In the genomic region with DNA sequence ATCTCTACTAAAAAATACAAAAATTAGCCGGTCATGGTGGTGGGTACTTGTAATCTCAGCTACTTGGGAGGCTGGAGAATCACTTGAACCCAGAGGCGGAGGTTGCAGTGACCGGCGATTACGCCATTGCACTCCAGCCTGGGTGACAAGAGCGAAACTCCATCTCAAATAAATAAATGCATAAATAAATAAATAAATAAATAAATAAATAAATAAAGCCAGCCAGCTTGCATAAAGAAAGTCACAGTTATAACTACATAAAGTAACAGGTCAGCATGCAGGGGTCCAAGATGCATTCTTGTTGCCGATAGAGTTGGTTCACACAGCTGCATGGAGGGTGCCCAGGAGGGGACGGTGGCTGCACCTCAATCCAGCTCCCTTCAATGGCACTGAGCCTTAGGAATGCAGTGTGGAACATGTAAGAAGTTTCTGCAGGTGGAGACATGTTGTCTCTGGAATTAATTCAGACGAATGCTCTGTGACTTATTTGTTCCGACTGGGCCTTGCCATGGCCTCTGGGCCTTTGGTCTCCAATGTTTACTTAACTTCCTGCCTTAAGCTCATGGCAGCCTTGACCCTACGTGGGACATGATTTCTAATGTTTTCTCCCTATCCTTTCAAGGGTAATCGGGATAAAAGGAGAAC, we compare ENCODE assay signal across 19 cellular contexts.
"Had no signal": no experiment of that assay in that cellular context is flagged by ENCODE, and none has a peak within 500 bp of the region (broad histone marks: within the 10 kb centered on the region; RNA-seq: fewer than 3 reads in every experiment).

No MANE protein-coding gene starts in this region.

- H3K36me3 ChIP-seq: heart left ventricle, left lung, right atrium auricular region, stomach, upper lobe of left lung had no signal

- H3K9me3 ChIP-seq: heart left ventricle, left lung, right atrium auricular region, stomach, upper lobe of left lung had no signal

- H3K27ac ChIP-seq: heart left ventricle, left lung, right atrium auricular region, skin epidermis, stomach, upper lobe of left lung had no signal

- H3K9me3 Mint-ChIP-seq: neural crest cell had no signal

- H3K4me3 Mint-ChIP-seq: neural crest cell had no signal

- H3K27me3 Mint-ChIP-seq: progenitor cell of endocrine pancreas had no signal

- H3K27ac Mint-ChIP-seq: progenitor cell of endocrine pancreas had no signal

- ATAC-seq: activated CD4-positive, CD25-positive, alpha-beta regulatory T cell treated with anti-CD3 and anti-CD28 coated beads, Interleukin-2, amount 50 U/mL, for 24 hours; heart left ventricle; left lung had no signal

- H3K4me3 ChIP-seq: heart left ventricle, left lung, right atrium auricular region, skin epidermis, stomach, upper lobe of left lung had no signal

- H3K27me3 ChIP-seq: right atrium auricular region, upper lobe of left lung had no signal

- DNase-seq: activated CD4-positive, alpha-beta T cell treated with anti-CD3 and anti-CD28 coated beads, Interleukin-2, amount 50 U/mL, for 1 hour; activated CD8-positive, alpha-beta memory T cell treated with anti-CD3 and anti-CD28 coated beads, Interleukin-2, amount 50 U/mL, for 4 hours; activated effector memory CD4-positive, alpha-beta T cell treated with anti-CD3 and anti-CD28 coated beads, Interleukin-2, amount 50 U/mL, for 16 hours; activated naive CD4-positive, alpha-beta T cell treated with anti-CD3 and anti-CD28 coated beads, Interleukin-2, amount 50 U/mL, for 16 hours; activated T-cell treated with anti-CD3 and anti-CD28 coated beads, Interleukin-2, amount 50 U/mL, for 48 hours; aorta; cerebellar nuclear complex; cortex of kidney; effector CD4-positive, alpha-beta T cell; heart left ventricle; left lung; stimulated activated CD4-positive, alpha-beta T cell treated with anti-CD3 and anti-CD28 coated beads, Interleukin-4, amount 100 ng/mL, for 1 hour; stomach; upper lobe of left lung had no signal
